Comparison of ENCODE assay signal across 2 cellular contexts in the genomic region with DNA sequence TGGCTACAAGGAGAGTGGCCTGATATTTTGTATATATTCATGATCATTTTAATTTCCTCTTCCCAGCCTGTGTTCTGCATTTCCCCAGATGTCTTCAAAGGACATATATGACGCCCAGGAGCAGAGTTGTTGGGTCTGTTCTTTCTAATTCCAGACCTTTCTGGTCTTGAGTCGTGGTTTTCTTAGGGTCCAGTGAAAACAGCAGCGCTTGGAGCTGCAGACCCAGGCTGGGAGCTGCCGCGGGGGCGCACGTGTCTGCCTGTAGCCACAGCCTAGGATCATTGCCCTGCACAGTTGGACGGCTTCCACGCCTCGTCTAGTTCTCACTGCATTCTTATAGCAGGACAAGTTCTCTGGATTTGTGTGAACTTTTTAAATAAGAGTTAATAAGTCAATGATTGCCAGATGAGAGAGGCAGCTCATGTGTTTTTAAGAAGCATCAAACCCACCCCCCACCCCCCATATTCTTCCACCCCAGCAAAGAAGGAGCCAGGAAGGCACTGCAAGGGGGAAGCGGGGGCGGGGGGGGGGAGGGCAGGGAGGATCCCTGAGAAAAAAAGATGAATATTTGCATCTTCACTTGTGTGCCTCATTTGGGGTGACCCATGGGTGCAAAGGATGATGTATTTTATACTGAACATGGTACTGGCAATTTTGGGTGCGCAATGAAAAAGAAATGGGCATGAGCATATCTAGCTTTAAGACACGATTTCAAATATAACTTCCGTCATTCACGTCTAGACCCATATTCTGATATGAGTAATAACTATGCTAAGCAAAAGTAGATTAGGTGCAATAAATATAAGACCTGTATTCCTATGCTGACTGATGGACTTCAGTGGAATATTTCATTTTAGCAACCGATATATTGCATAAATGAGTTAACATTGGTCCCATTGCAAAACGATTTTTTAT.
A peak's percentile ranks its signal among the peaks of the same experiment; 100 is the strongest.
TF ChIP-seq lines count a peak whose summit lies in the region.

No MANE protein-coding gene starts in this region.

TF ChIP-seq in IMR-90, 13 proteins besides CTCF, POLR2A, EP300 and RAD21:
- TF ChIP-seq NFE2L2 (IDR thresholded peaks at IDR 0.05; ENCODE audit: low read depth, low read length) (no peak), SMC3 (IDR thresholded peaks at IDR 0.05; ENCODE audit: low read depth, low read length) (0 out of 2 replicates have a peak, but pooled peaks have one; percentile 8), RCOR1 (IDR thresholded peaks at IDR 0.05; ENCODE audit: insufficient replicate concordance, low read length) (no peak), USF2 (IDR thresholded peaks at IDR 0.05; ENCODE audit: low read depth, low read length) (peak; percentile 68), BHLHE40 (IDR thresholded peaks at IDR 0.05; ENCODE audit: low read depth, low read length) (peak; percentile 92), CHD1 (IDR thresholded peaks at IDR 0.05; ENCODE audit: low read depth, low read length) (no peak), MAZ (IDR thresholded peaks at IDR 0.05; ENCODE audit: borderline replicate concordance, low read depth, low read length) (no peak), CEBPB (IDR thresholded peaks at IDR 0.05; ENCODE audit: low read depth, low read length) (no peak), MAFK (IDR thresholded peaks at IDR 0.05; ENCODE audit: low read depth, low read length) (no peak)
TF ChIP-seq in IMR-90: peak in this region for 3.

TF ChIP-seq in neural cell, 6 proteins besides CTCF, POLR2A, EP300 and RAD21:
- no peak for TF ChIP-seq MXI1 (conservative IDR thresholded peaks at IDR 0.05; ENCODE audit: poor library complexity, severe bottlenecking)
